Comparison of ENCODE assay signal across 7 cellular contexts in genomic region chr1:9280015-9280860, GRCh38. TPM values are rescaled to one million over a fixed set of nuclear protein-coding genes. Genes with fewer than 3 reads are reported as not detected.
DNase-seq lines count a peak whose midpoint lies in the region; ATAC-seq and TF ChIP-seq lines count a peak whose summit lies in the region.

No MANE protein-coding gene starts in this region.

- no peaks in the 10 kb centered on the region for H3K27me3 ChIP-seq in body of pancreas
- peaks cover 0 to 9% (median 8%) of the 10 kb centered on the region in 3 donors for H3K27me3 ChIP-seq in stomach
- no peaks in the 10 kb centered on the region for H3K27me3 ChIP-seq in vagina

- H3K27ac Mint-ChIP-seq in T-cell: no peak overlapping the region
- no peak overlapping the region for H3K27ac Mint-ChIP-seq in memory B cell

- H3K27ac ChIP-seq in HEK293 (ENCODE audit: extremely low read depth, low read depth, low read length) (no peak overlapping the region), body of pancreas (no peak overlapping the region), stomach (no peak overlapping the region), vagina (no peak overlapping the region)

- H3K36me3 ChIP-seq in HEK293 (ENCODE audit: control insufficient read depth in 2 of 2, insufficient read depth in 1 of 2, low read length in 2 of 2) (no peaks in the 10 kb centered on the region), body of pancreas (replicated peaks in 1 of 2; ENCODE audit: insufficient read depth in 1 of 2, low read depth in 2 of 2) (no peaks in the 10 kb centered on the region), stomach (no peaks in the 10 kb centered on the region), vagina (no peaks in the 10 kb centered on the region)

- ATAC-seq in T-cell (replicated peaks in 1 of 4) (peak; percentile 21 to 40 (median 36)), body of pancreas (peak; percentile 47), memory B cell (ENCODE audit: low read depth) (no peak), left lobe of liver (no peak)

- H3K36me3 Mint-ChIP-seq in T-cell: no peaks in the 10 kb centered on the region
- peaks cover 1% of the 10 kb centered on the region for H3K36me3 Mint-ChIP-seq in memory B cell

- 37 to 67% methylated on average over 9 to 24 of the region's 36 CpGs for WGBS in body of pancreas, 2 donors
- WGBS in stomach, 5 donors: 23 to 33% (median 25%) methylated on average over 24 to 36 of the region's 36 CpGs

- no peak for TF ChIP-seq EP300 in stomach (IDR thresholded peaks at IDR 0.05)

- POLR2A ChIA-PET in HEK293 (lab: Yijun Ruan, JAX): interaction anchor here (0.6 kb wide), 1 partner anchor 150 kb away, joined by 6 read pairs; no protein-coding TSS in a partner anchor
- POLR2A ChIA-PET in T-cell (lab: Charles Lee): no interaction called here

- H3K4me1 ChIP-seq in HEK293 (ENCODE audit: control insufficient read depth, insufficient read depth, low read length): peaks cover 6% of the 10 kb centered on the region; the same call in 1 of the 2 replicates
- H3K4me1 ChIP-seq in body of pancreas: peaks cover 4% of the 10 kb centered on the region
- peaks cover 8 to 51% (median 19%) of the 10 kb centered on the region in 4 donors for H3K4me1 ChIP-seq in stomach
- H3K4me1 ChIP-seq in vagina: peaks cover 34% of the 10 kb centered on the region

- intact Hi-C loops in body of pancreas (cut with DNase I): loop anchor here (10.0 kb wide), 2 partner anchors 175 to 205 kb away; no protein-coding TSS in a partner anchor
- intact Hi-C loops in stomach (cut with DNase I; ENCODE audit: low total_unique reads): loop anchor here (10.0 kb wide), 1 partner anchor 175 kb away; no protein-coding TSS in a partner anchor
- intact Hi-C loops in vagina (cut with DNase I): no loop called here

- H3K4me3 Mint-ChIP-seq in T-cell (peak overlapping the region in 2 of 3 donors; percentile 70 to 77), memory B cell (peak overlapping the region; percentile 27)

- H3K9me3 ChIP-seq in HEK293 (ENCODE audit: control insufficient read depth, insufficient read depth, low read depth, low read length) (no peaks in the 10 kb centered on the region), body of pancreas (no peaks in the 10 kb centered on the region), stomach (peaks cover 0 to 10% (median 2%) of the 10 kb centered on the region in 4 donors), vagina (no peaks in the 10 kb centered on the region)

- H3K4me3 ChIP-seq in HEK293 (ENCODE audit: low read depth, low read length) (no peak overlapping the region), body of pancreas (no peak overlapping the region), stomach (no peak overlapping the region), vagina (no peak overlapping the region)

- peaks cover 55 to 70% (median 61%) of the 10 kb centered on the region in 3 donors for H3K4me1 Mint-ChIP-seq in T-cell
- peaks cover 12% of the 10 kb centered on the region for H3K4me1 Mint-ChIP-seq in memory B cell

- DNase-seq in T-cell (peak in 1 of 34 experiments; percentile 16), body of pancreas (peak in 1 of 4 donors; percentile 51), memory B cell (ENCODE audit: low spot score in 2 of 2) (no peak), stomach (peak; percentile 55), vagina (ENCODE audit: extremely low spot score in 2 of 2) (no peak), left lobe of liver (ENCODE audit: low spot score) (no peak)

- no peak for TF ChIP-seq POLR2A in body of pancreas (IDR thresholded peaks at IDR 0.05)
- TF ChIP-seq POLR2A in stomach (IDR thresholded peaks at IDR 0.05): no peak
- no peak for TF ChIP-seq POLR2A in vagina (IDR thresholded peaks at IDR 0.05)

- H3K27me3 Mint-ChIP-seq in T-cell (peaks cover 0 to 6% of the 10 kb centered on the region in 2 donors), memory B cell (peaks cover 19% of the 10 kb centered on the region)

- TF ChIP-seq CTCF in HEK293 (tag by site-specific recombination; IDR thresholded peaks at IDR 0.05) (no peak), body of pancreas (IDR thresholded peaks at IDR 0.05) (no peak), stomach (IDR thresholded peaks at IDR 0.05) (no peak), vagina (IDR thresholded peaks at IDR 0.05) (no peak)

- CTCF ChIA-PET in HEK293 (lab: Yijun Ruan, JAX) (interaction anchor here (0.6 to 1.1 kb wide), 6 partner anchors 9 to 191 kb away, joined by 3 to 6 read pairs (median 4); partner anchors contain the start of gene H6PD), T-cell (lab: Charles Lee) (interaction anchor here in 1 of 2 donors (1.1 kb wide), 1 partner anchor 13 kb away, joined by 4 read pairs; no protein-coding TSS in a partner anchor)

- H3K9me3 Mint-ChIP-seq in T-cell (peaks cover 0 to 8% (median 0%) of the 10 kb centered on the region in 3 donors), memory B cell (peaks cover 5% of the 10 kb centered on the region)

TF ChIP-seq in HEK293, 187 proteins besides CTCF, POLR2A, EP300 and RAD21:
- peak; percentile 63 for TF ChIP-seq EGR2 (tag by site-specific recombination; IDR thresholded peaks at IDR 0.05; ENCODE audit: low read depth)
- TF ChIP-seq PRDM10 (tag by site-specific recombination; IDR thresholded peaks at IDR 0.05): no peak
- TF ChIP-seq ZFHX2 (tag by site-specific recombination; conservative IDR thresholded peaks at IDR 0.05): peak; percentile 82
- no peak for TF ChIP-seq ZNF202 (tag by site-specific recombination; IDR thresholded peaks at IDR 0.05; ENCODE audit: borderline replicate concordance)
- TF ChIP-seq ZNF558 (tag by site-specific recombination; IDR thresholded peaks at IDR 0.05): no peak
- TF ChIP-seq SCRT2 (tag by site-specific recombination; IDR thresholded peaks at IDR 0.05): no peak
- TF ChIP-seq, protein P1, sequence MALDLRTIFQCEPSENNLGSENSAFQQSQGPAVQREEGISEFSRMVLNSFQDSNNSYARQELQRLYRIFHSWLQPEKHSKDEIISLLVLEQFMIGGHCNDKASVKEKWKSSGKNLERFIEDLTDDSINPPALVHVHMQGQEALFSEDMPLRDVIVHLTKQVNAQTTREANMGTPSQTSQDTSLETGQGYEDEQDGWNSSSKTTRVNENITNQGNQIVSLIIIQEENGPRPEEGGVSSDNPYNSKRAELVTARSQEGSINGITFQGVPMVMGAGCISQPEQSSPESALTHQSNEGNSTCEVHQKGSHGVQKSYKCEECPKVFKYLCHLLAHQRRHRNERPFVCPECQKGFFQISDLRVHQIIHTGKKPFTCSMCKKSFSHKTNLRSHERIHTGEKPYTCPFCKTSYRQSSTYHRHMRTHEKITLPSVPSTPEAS (tag by site-specific recombination; IDR thresholded peaks at IDR 0.05): no peak
- TF ChIP-seq, protein P2, sequence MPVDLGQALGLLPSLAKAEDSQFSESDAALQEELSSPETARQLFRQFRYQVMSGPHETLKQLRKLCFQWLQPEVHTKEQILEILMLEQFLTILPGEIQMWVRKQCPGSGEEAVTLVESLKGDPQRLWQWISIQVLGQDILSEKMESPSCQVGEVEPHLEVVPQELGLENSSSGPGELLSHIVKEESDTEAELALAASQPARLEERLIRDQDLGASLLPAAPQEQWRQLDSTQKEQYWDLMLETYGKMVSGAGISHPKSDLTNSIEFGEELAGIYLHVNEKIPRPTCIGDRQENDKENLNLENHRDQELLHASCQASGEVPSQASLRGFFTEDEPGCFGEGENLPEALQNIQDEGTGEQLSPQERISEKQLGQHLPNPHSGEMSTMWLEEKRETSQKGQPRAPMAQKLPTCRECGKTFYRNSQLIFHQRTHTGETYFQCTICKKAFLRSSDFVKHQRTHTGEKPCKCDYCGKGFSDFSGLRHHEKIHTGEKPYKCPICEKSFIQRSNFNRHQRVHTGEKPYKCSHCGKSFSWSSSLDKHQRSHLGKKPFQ (tag by site-specific recombination; IDR thresholded peaks at IDR 0.05): no peak
- no peak for TF ChIP-seq MYNN (tag by site-specific recombination; IDR thresholded peaks at IDR 0.05; ENCODE audit: borderline replicate concordance)
- no peak for TF ChIP-seq ZNF658 (tag by site-specific recombination; IDR thresholded peaks at IDR 0.05)
- TF ChIP-seq ZNF843 (tag by site-specific recombination; IDR thresholded peaks at IDR 0.05): no peak
- TF ChIP-seq ZIC2 (tag by site-specific recombination; IDR thresholded peaks at IDR 0.05): peak; percentile 53; the same call in 1 of the 2 replicates

RNA-seq across cellular contexts. Expression of gene SPSB1, which starts 12.5 kb away (rescaled TPM):
- total RNA-seq in T-cell: 1 to 10 TPM; 3.1 to 6.4 (median 5.4) TPM
- total RNA-seq in body of pancreas: 10 to 100 TPM; 14.5 to 16.5 TPM
- total RNA-seq in stomach: 10 to 100 TPM in 4 of 5 donors, 1 to 10 TPM in 1; 2.3 to 28.7 (median 15.1) TPM
- polyA plus RNA-seq in stomach: 10 to 100 TPM in 2 of 3 donors, 1 to 10 TPM in 1; 9.4 to 26.3 (median 14.7) TPM
- 40.0 TPM for total RNA-seq in vagina
- 6.2 TPM for total RNA-seq in left lobe of liver

RNA-seq across cellular contexts. Expression of gene H6PD, which starts 45.7 kb away (rescaled TPM):
- total RNA-seq in T-cell (10 to 100 TPM; 17.6 to 26.5 (median 23.9) TPM), body of pancreas (10 to 100 TPM; 24.1 to 35.6 TPM), stomach (10 to 100 TPM; 17.9 to 54.3 (median 34.9) TPM), vagina (65.1 TPM), left lobe of liver (116 TPM)
- polyA plus RNA-seq in stomach: 1 to 10 TPM; 3.2 to 9.2 (median 7.5) TPM

Comparison
In these comparisons a context has a peak if more than half of its experiments do, and no peak if none do; other contexts are left out.
1. ATAC-seq: peak in T-cell (4 of 4) and body of pancreas (single experiment); none in memory B cell (single experiment) and left lobe of liver (single experiment).